21 cellular contexts compared by ENCODE assay signal in genomic region chr14:69848156-69848555, GRCh38. TPM values are rescaled to one million over a fixed set of nuclear protein-coding genes. Genes with fewer than 3 reads are reported as not detected.
A peak's percentile ranks its signal among the peaks of the same experiment; 100 is the strongest.
DNase-seq lines count a peak whose midpoint lies in the region; ATAC-seq, FAIRE-seq and TF ChIP-seq lines count a peak whose summit lies in the region.
"Had no signal": no experiment of that assay in that cellular context is flagged by ENCODE, and none has a peak within 500 bp of the region (broad histone marks: within the 10 kb centered on the region; RNA-seq: fewer than 3 reads in every experiment).

No MANE protein-coding gene starts in this region.

- no peak overlapping the region for H2BK15ac ChIP-seq in neuronal stem cell (ENCODE audit: low read length)

- TF ChIP-seq CTCF in Caco-2 (IDR thresholded peaks at IDR 0.05; ENCODE audit: insufficient read depth in 1 of 2, low read depth in 1 of 2, low read length in 1 of 2, severe bottlenecking in 1 of 2, unreplicated experiment in 1 of 2) (no peak), HepG2 (CRISPR knock-in tag; IDR thresholded peaks at IDR 0.05) (no peak)

- CTCF ChIA-PET in Caco-2 (lab: Charles Lee) (interaction anchor here (1.1 kb wide), 2 partner anchors 29 to 180 kb away, joined by 3 to 4 read pairs; no protein-coding TSS in a partner anchor), HepG2 (lab: Yijun Ruan, JAX; ENCODE audit: low intra/inter-chr PET ratio, low total read pairs) (interaction anchor here (0.6 kb wide), 1 partner anchor 308 kb away, joined by 3 read pairs; no protein-coding TSS in a partner anchor)
- CTCF ChIA-PET in activated CD4-positive, alpha-beta memory T cell treated with anti-CD3 and anti-CD28 coated beads for 36 hours (lab: Charles Lee) = no interaction called here

- intact Hi-C loops in Caco-2 (cut with micrococcal nuclease; ENCODE audit: unreplicated experiment) = no loop called here
- intact Hi-C loops in HepG2 (cut with micrococcal nuclease; ENCODE audit: unreplicated experiment) = no loop called here
- intact Hi-C loops in activated CD4-positive, alpha-beta memory T cell treated with anti-CD3 and anti-CD28 coated beads for 36 hours (cut with micrococcal nuclease) = no loop called here

- H3K4ac ChIP-seq in neuronal stem cell (ENCODE audit: low read length) = no peak overlapping the region

- H3K9ac ChIP-seq in HepG2 (ENCODE audit: insufficient read depth, low read depth, low read length) (peak overlapping the region; percentile 87; the same call in 1 of the 2 replicates), neuronal stem cell (ENCODE audit: low read depth, low read length, poor library complexity) (no peak overlapping the region), skeletal muscle tissue (ENCODE audit: low read depth in 1 of 3, low read length in 3 of 3) (peak overlapping the region in 1 of 3 donors; percentile 54)

- ATAC-seq in HepG2 = peak; percentile 24
- ATAC-seq in HG03521 (IDR thresholded peaks at IDR 0.05; ENCODE audit: unreplicated experiment) = no peak
- ATAC-seq in GM21619 (IDR thresholded peaks at IDR 0.05; ENCODE audit: unreplicated experiment) = no peak
- ATAC-seq: CD8-positive, alpha-beta T cell; GM12878 had no signal

- H4K20me1 ChIP-seq in HepG2 (ENCODE audit: insufficient read depth, low read length) = no peaks in the 10 kb centered on the region

- no peak overlapping the region for H3K14ac ChIP-seq in neuronal stem cell (ENCODE audit: low read length)

- DNase-seq in Caco-2 (no peak), HepG2 (ENCODE audit: low spot score) (peak; percentile 58), neuronal stem cell (ENCODE audit: low spot score) (no peak), NK-92 (lab: John Stamatoyannopoulos, UW; ENCODE audit: unreplicated experiment) (no peak)
- no peak for DNase-seq in activated CD4-positive, alpha-beta memory T cell treated with anti-CD3 and anti-CD28 coated beads for 36 hours
- DNase-seq: CD8-positive, alpha-beta T cell; HCEC 1CT; HFFc6; KG1 had no signal

- peak overlapping the region; percentile 8 for H3K27ac Mint-ChIP-seq in Caco-2 (ENCODE audit: unreplicated experiment)
- H3K27ac Mint-ChIP-seq in activated CD4-positive, alpha-beta memory T cell treated with anti-CD3 and anti-CD28 coated beads for 36 hours = no peak overlapping the region
- H3K27ac Mint-ChIP-seq: CD14-positive monocyte; CD8-positive, alpha-beta T cell; HFFc6; IgD-negative memory B cell had no signal

- TF ChIP-seq RAD21 in HepG2 (CRISPR knock-in tag; IDR thresholded peaks at IDR 0.05) = no peak

- TF ChIP-seq EP300 in HepG2 (IDR thresholded peaks at IDR 0.05; ENCODE audit: low read depth in 2 of 2, low read length in 2 of 2) (peak in 1 of 2 experiments; percentile 46; a peak in 1 of 4 replicates), HepG2 (CRISPR knock-in tag; IDR thresholded peaks at IDR 0.05; ENCODE audit: borderline replicate concordance) (no peak)

- H3K36me3 ChIP-seq in Caco-2 (ENCODE audit: control insufficient read depth, insufficient read depth, low read length) (no peaks in the 10 kb centered on the region), HepG2 (replicated peaks in 1 of 2; ENCODE audit: control insufficient read depth in 1 of 2, insufficient read depth in 2 of 2, low read length in 2 of 2) (no peaks in the 10 kb centered on the region), neuronal stem cell (replicated peaks in 1 of 2; ENCODE audit: control insufficient read depth in 2 of 2, insufficient read depth in 2 of 2, low read length in 2 of 2) (no peaks in the 10 kb centered on the region), skeletal muscle tissue (ENCODE audit: control insufficient read depth in 3 of 3, insufficient read depth in 3 of 3, low read length in 3 of 3) (no peaks in the 10 kb centered on the region)

- H2AFZ ChIP-seq in HepG2 (ENCODE audit: low read length) = peak overlapping the region; percentile 38
- H2AFZ ChIP-seq in neuronal stem cell (ENCODE audit: low read length) = no peak overlapping the region

- no peak overlapping the region for H4K91ac ChIP-seq in neuronal stem cell (ENCODE audit: low read depth, low read length, poor library complexity)

- H3K27me3 ChIP-seq in Caco-2 (replicated peaks; ENCODE audit: control insufficient read depth, insufficient read depth, low read length) (no peaks in the 10 kb centered on the region), HepG2 (ENCODE audit: control insufficient read depth in 1 of 2, insufficient read depth in 2 of 2, low read length in 2 of 2) (no peaks in the 10 kb centered on the region; a peak in 1 of 5 replicates), neuronal stem cell (ENCODE audit: control insufficient read depth in 3 of 3, insufficient read depth in 3 of 3, low read depth in 1 of 3, low read length in 3 of 3) (peaks cover 0 to 14% (median 0%) of the 10 kb centered on the region in 3 experiments), skeletal muscle tissue (ENCODE audit: control insufficient read depth in 3 of 3, insufficient read depth in 3 of 3, low read length in 3 of 3) (no peaks in the 10 kb centered on the region)

- H2BK5ac ChIP-seq in neuronal stem cell (ENCODE audit: low read length) = no peak overlapping the region

- H3K9me3 Mint-ChIP-seq in Caco-2 (ENCODE audit: unreplicated experiment) = no peaks in the 10 kb centered on the region
- H3K9me3 Mint-ChIP-seq in activated CD4-positive, alpha-beta memory T cell treated with anti-CD3 and anti-CD28 coated beads for 36 hours = no peaks in the 10 kb centered on the region
- H3K9me3 Mint-ChIP-seq: CD14-positive monocyte; CD8-positive, alpha-beta T cell; HFFc6; IgD-negative memory B cell had no signal

- H3K9me3 ChIP-seq in Caco-2 (no peaks in the 10 kb centered on the region), HepG2 (ENCODE audit: low read length) (no peaks in the 10 kb centered on the region), neuronal stem cell (replicated peaks in 1 of 2; ENCODE audit: control insufficient read depth in 2 of 2, insufficient read depth in 1 of 2, low read depth in 1 of 2, low read length in 2 of 2) (no peaks in the 10 kb centered on the region), skeletal muscle tissue (ENCODE audit: control insufficient read depth in 3 of 3, low read length in 3 of 3) (no peaks in the 10 kb centered on the region)

- peak overlapping the region; percentile 26 for H2AK5ac ChIP-seq in neuronal stem cell (ENCODE audit: low read depth, low read length)

- in situ Hi-C loops in HepG2 (cut with HindIII; ENCODE audit: extremely low pct_ligation_motif_present, low pct_unique_long_range_greater_than_20kb) = no loop called here

- peak overlapping the region; percentile 53 for H3K18ac ChIP-seq in neuronal stem cell (ENCODE audit: low read length)

- no peaks in the 10 kb centered on the region for H3K4me1 Mint-ChIP-seq in Caco-2 (ENCODE audit: low read depth, unreplicated experiment)
- no peaks in the 10 kb centered on the region for H3K4me1 Mint-ChIP-seq in activated CD4-positive, alpha-beta memory T cell treated with anti-CD3 and anti-CD28 coated beads for 36 hours (ENCODE audit: low read depth)
- H3K4me1 Mint-ChIP-seq: CD14-positive monocyte, IgD-negative memory B cell had no signal

- FAIRE-seq in HepG2 (lab: Jason Lieb, UNC) = peak; percentile 93
- FAIRE-seq: GM12878, GM18507 had no signal

- no peaks in the 10 kb centered on the region for H3K79me1 ChIP-seq in neuronal stem cell (ENCODE audit: low read depth, low read length)

- H3K4me3 ChIP-seq in Caco-2 (ENCODE audit: low read depth, low read length) (no peak overlapping the region), HepG2 (replicated peaks in 1 of 3; ENCODE audit: insufficient read depth in 1 of 3, low read depth in 2 of 3, low read length in 3 of 3) (peak overlapping the region in 1 of 3 experiments; percentile 32; a peak in 2 of 6 replicates), neuronal stem cell (ENCODE audit: low read length in 2 of 2) (no peak overlapping the region), skeletal muscle tissue (ENCODE audit: low read length in 3 of 3) (no peak overlapping the region)
- H3K4me3 ChIP-seq: GM12878 had no signal

- POLR2A ChIA-PET in Caco-2 (lab: Charles Lee) (no interaction called here), HepG2 (lab: Yijun Ruan, JAX) (interaction anchor here (1.1 to 3.5 kb wide), 3 partner anchors 29 to 40 kb away, joined by 3 to 35 read pairs (median 12); partner anchors contain the start of gene SMOC1)
- POLR2A ChIA-PET in activated CD4-positive, alpha-beta memory T cell treated with anti-CD3 and anti-CD28 coated beads for 36 hours (lab: Charles Lee) = no interaction called here

- no peaks in the 10 kb centered on the region for H3K79me2 ChIP-seq in HepG2 (ENCODE audit: insufficient read depth, low read length)

- H3K4me1 ChIP-seq in Caco-2 (peaks cover 14% of the 10 kb centered on the region), HepG2 (ENCODE audit: insufficient read depth, low read length) (peaks cover 96% of the 10 kb centered on the region), neuronal stem cell (ENCODE audit: control insufficient read depth in 2 of 2, insufficient read depth in 1 of 2, low read depth in 1 of 2, low read length in 2 of 2) (peaks cover 6 to 23% of the 10 kb centered on the region in 2 donors), skeletal muscle tissue (ENCODE audit: control insufficient read depth in 3 of 3, insufficient read depth in 3 of 3, low read length in 3 of 3) (peaks cover 7 to 20% (median 20%) of the 10 kb centered on the region in 3 donors)

- 17% methylated on average over 1 of the region's 2 CpGs for WGBS in HepG2 (ENCODE audit: low lambda C conversion rate)
- no CpG with 5 or more reads among the region's 2 CpGs for WGBS in neuronal stem cell (ENCODE audit: extremely low coverage in 2 of 2, insufficient read length in 2 of 2, insufficient replicate concordance in 1 of 2), 2 donors

- no TSS peak for BruUV-seq in Caco-2 (replicated peaks; lab: Mats Ljungman, UMichigan)
- no TSS peak for BruUV-seq in HepG2 (replicated peaks; lab: Mats Ljungman, UMichigan)

- H3K27me3 Mint-ChIP-seq in Caco-2 (ENCODE audit: insufficient read depth, unreplicated experiment) = no peaks in the 10 kb centered on the region
- H3K27me3 Mint-ChIP-seq in activated CD4-positive, alpha-beta memory T cell treated with anti-CD3 and anti-CD28 coated beads for 36 hours = peaks cover 11% of the 10 kb centered on the region

- H3K23ac ChIP-seq in neuronal stem cell (ENCODE audit: low read depth, low read length, poor library complexity) = no peak overlapping the region

- H3K4me2 ChIP-seq in HepG2 (ENCODE audit: low read depth, low read length) (peak overlapping the region; percentile 99), neuronal stem cell (ENCODE audit: insufficient read depth, low read length, poor library complexity, severe bottlenecking) (no peak overlapping the region)

- H3K27ac ChIP-seq in HepG2 (ENCODE audit: extremely low read length, insufficient read depth, low read length) (peak overlapping the region; percentile 99), neuronal stem cell (replicated peaks; ENCODE audit: low read length) (no peak overlapping the region), skeletal muscle tissue (ENCODE audit: low read depth, low read length) (peak overlapping the region; percentile 93)
- H3K27ac ChIP-seq: 22Rv1 had no signal

- no peak for TF ChIP-seq POLR2A in HepG2 (IDR thresholded peaks at IDR 0.05; ENCODE audit: insufficient read depth in 1 of 2, low read depth in 2 of 2, low read length in 2 of 2)

- H3K4me3 Mint-ChIP-seq in Caco-2 (ENCODE audit: unreplicated experiment) = no peak overlapping the region
- H3K4me3 Mint-ChIP-seq in activated CD4-positive, alpha-beta memory T cell treated with anti-CD3 and anti-CD28 coated beads for 36 hours = no peak overlapping the region
- H3K4me3 Mint-ChIP-seq: CD14-positive monocyte; CD8-positive, alpha-beta T cell; HFFc6; IgD-negative memory B cell had no signal

- no peak overlapping the region for H4K8ac ChIP-seq in neuronal stem cell (ENCODE audit: low read depth, low read length)

- peaks cover 5% of the 10 kb centered on the region for H3K36me3 Mint-ChIP-seq in Caco-2 (ENCODE audit: insufficient read depth, unreplicated experiment)
- H3K36me3 Mint-ChIP-seq in activated CD4-positive, alpha-beta memory T cell treated with anti-CD3 and anti-CD28 coated beads for 36 hours = no peaks in the 10 kb centered on the region
- H3K36me3 Mint-ChIP-seq: CD14-positive monocyte; CD8-positive, alpha-beta T cell; IgD-negative memory B cell had no signal

- H2BK12ac ChIP-seq in neuronal stem cell (ENCODE audit: low read length) = no peak overlapping the region

- H2BK120ac ChIP-seq in neuronal stem cell (ENCODE audit: low read depth, low read length) = no peak overlapping the region

RNA-seq across cellular contexts. Expression of gene SMOC1, which starts 31.1 kb away (rescaled TPM):
- total RNA-seq in Caco-2 (2022) (0.12 and 0.14 TPM in 2 replicates), HepG2 (2016; rRNA removed; fragmentation: Illumina TruSeq; extraction: Trizol) (7.3 and 17.8 TPM in 2 replicates), skeletal muscle tissue (3.1 TPM)
- total RNA-seq in HepG2 (2016; cell fraction: cytosol; rRNA removed; fragmentation: Illumina TruSeq; extraction: Trizol; ENCODE audit: low read depth) = 9.0 and 10.2 TPM in 2 replicates
- 6.2 and 18.0 TPM in 2 replicates for total RNA-seq in HepG2 (2016; cell fraction: insoluble cytoplasmic fraction; rRNA removed; fragmentation: Illumina TruSeq; extraction: Trizol)
- total RNA-seq in HepG2 (2016; cell fraction: membrane; rRNA removed; fragmentation: Illumina TruSeq; extraction: Trizol) = 6.9 and 8.3 TPM in 2 replicates
- 20.7 and 28.1 TPM in 2 replicates for total RNA-seq in HepG2 (2016; cell fraction: nucleus; rRNA removed; fragmentation: Illumina TruSeq; extraction: Trizol)
- polyA plus RNA-seq in HepG2 (2011; rRNA removed) = 35.6 and 42.1 TPM in 2 replicates
- polyA plus RNA-seq in HepG2 (2011; cell fraction: cytosol; rRNA removed) = 32.2 and 39.1 TPM in 2 replicates
- polyA plus RNA-seq in HepG2 (2011; cell fraction: nucleus; rRNA removed) = 47.2 and 50.5 TPM in 2 replicates
- 31.2 and 40.4 TPM in 2 replicates for polyA plus RNA-seq in HepG2 (2012)
- polyA plus RNA-seq in HepG2 (2016; cell fraction: cytosol; fragmentation: Illumina TruSeq; extraction: Trizol; ENCODE audit: low read depth) = 2.0 and 2.9 TPM in 2 replicates
- polyA plus RNA-seq in HepG2 (2016; cell fraction: insoluble cytoplasmic fraction; fragmentation: Illumina TruSeq; extraction: Trizol; ENCODE audit: low read depth) = 11.7 and 14.0 TPM in 2 replicates
- polyA plus RNA-seq in HepG2 (2016; cell fraction: membrane; fragmentation: Illumina TruSeq; extraction: Trizol; ENCODE audit: low read depth) = 3.9 TPM in 2 replicates
- polyA plus RNA-seq in HepG2 (2016; cell fraction: nucleus; fragmentation: Illumina TruSeq; extraction: Trizol; ENCODE audit: insufficient read depth, low read depth) = 47.9 and 54.1 TPM in 2 replicates
- polyA minus RNA-seq in HepG2 (2011; rRNA and poly(A)+ RNA removed; ENCODE audit: low replicate concordance) = 31.7 and 106 TPM in 2 replicates
- 26.9 and 29.0 TPM in 2 replicates for polyA minus RNA-seq in HepG2 (2011; cell fraction: cytosol; rRNA and poly(A)+ RNA removed)
- polyA minus RNA-seq in HepG2 (2011; cell fraction: nucleus; rRNA and poly(A)+ RNA removed) = 31.0 and 31.3 TPM in 2 replicates
- polyA plus RNA-seq in neuronal stem cell (2013, experiment 1 of 2) = 180 TPM
- polyA plus RNA-seq in neuronal stem cell (2013, experiment 2 of 2) = 179 TPM
- not detected for total RNA-seq in activated CD4-positive, alpha-beta memory T cell treated with anti-CD3 and anti-CD28 coated beads for 36 hours
- total RNA-seq: A673; CD8-positive, alpha-beta T cell; HFFc6 had no signal
- polyA plus RNA-seq: BJ, CD14-positive monocyte, IgD-negative memory B cell had no signal

RNA-seq across cellular contexts. Expression of gene SLC10A1, which starts 51.1 kb away (rescaled TPM):
- total RNA-seq in Caco-2 (2022) = 2.6 and 3.8 TPM in 2 replicates
- total RNA-seq in HepG2 (2016; rRNA removed; fragmentation: Illumina TruSeq; extraction: Trizol) = not detected in 2 replicates
- total RNA-seq in HepG2 (2016; cell fraction: cytosol; rRNA removed; fragmentation: Illumina TruSeq; extraction: Trizol; ENCODE audit: low read depth) = not detected in 2 replicates
- total RNA-seq in HepG2 (2016; cell fraction: insoluble cytoplasmic fraction; rRNA removed; fragmentation: Illumina TruSeq; extraction: Trizol) = not detected in 2 replicates
- total RNA-seq in HepG2 (2016; cell fraction: membrane; rRNA removed; fragmentation: Illumina TruSeq; extraction: Trizol) = not detected in 2 replicates
- total RNA-seq in HepG2 (2016; cell fraction: nucleus; rRNA removed; fragmentation: Illumina TruSeq; extraction: Trizol) = not detected in 2 replicates
- 0.17 and 0.18 TPM in 2 replicates for polyA plus RNA-seq in HepG2 (2011; rRNA removed)
- polyA plus RNA-seq in HepG2 (2011; cell fraction: cytosol; rRNA removed) = 0.09 and 0.22 TPM in 2 replicates
- 0.16 TPM in 1 of 2 replicates, not detected in the other for polyA plus RNA-seq in HepG2 (2011; cell fraction: nucleus; rRNA removed)
- 0.12 and 0.30 TPM in 2 replicates for polyA plus RNA-seq in HepG2 (2012)
- polyA plus RNA-seq in HepG2 (2016; cell fraction: cytosol; fragmentation: Illumina TruSeq; extraction: Trizol; ENCODE audit: low read depth) = not detected in 2 replicates
- not detected in 2 replicates for polyA plus RNA-seq in HepG2 (2016; cell fraction: insoluble cytoplasmic fraction; fragmentation: Illumina TruSeq; extraction: Trizol; ENCODE audit: low read depth)
- polyA plus RNA-seq in HepG2 (2016; cell fraction: membrane; fragmentation: Illumina TruSeq; extraction: Trizol; ENCODE audit: low read depth) = not detected in 2 replicates
- polyA plus RNA-seq in HepG2 (2016; cell fraction: nucleus; fragmentation: Illumina TruSeq; extraction: Trizol; ENCODE audit: insufficient read depth, low read depth) = not detected in 2 replicates
- not detected in 2 replicates for polyA minus RNA-seq in HepG2 (2011; rRNA and poly(A)+ RNA removed; ENCODE audit: low replicate concordance)
- polyA minus RNA-seq in HepG2 (2011; cell fraction: cytosol; rRNA and poly(A)+ RNA removed) = not detected in 2 replicates
- polyA minus RNA-seq in HepG2 (2011; cell fraction: nucleus; rRNA and poly(A)+ RNA removed) = not detected in 2 replicates
- polyA plus RNA-seq in neuronal stem cell (2013, experiment 1 of 2) = not detected
- polyA plus RNA-seq in neuronal stem cell (2013, experiment 2 of 2) = not detected
- total RNA-seq in skeletal muscle tissue = not detected
- not detected for total RNA-seq in activated CD4-positive, alpha-beta memory T cell treated with anti-CD3 and anti-CD28 coated beads for 36 hours
- total RNA-seq: A673; CD8-positive, alpha-beta T cell; Daoy; GM12878; H4; HFFc6 had no signal
- polyA plus RNA-seq: BJ, IgD-negative memory B cell had no signal
